ENCODE assay signal across 19 cellular contexts in the genomic region with DNA sequence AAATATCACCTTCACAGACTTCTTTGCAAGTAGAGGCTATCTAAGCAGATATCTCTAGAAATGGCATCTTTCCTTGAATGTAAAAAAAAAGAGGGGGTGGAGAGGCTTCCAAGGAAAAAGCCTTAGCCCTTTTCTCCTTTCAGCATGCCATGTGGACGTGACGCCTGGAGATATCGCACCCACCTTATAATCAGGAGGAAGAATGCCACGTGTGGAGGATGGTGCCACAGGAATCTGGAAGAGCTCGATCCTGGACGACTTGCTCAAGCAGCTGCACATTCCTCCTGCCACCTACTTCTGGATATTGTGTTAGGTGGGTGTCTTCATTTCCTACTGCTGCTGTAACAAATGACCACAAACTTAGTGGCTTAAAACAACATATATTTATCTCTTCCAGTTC.
DNase-seq lines count a peak whose midpoint lies in the region; ATAC-seq and TF ChIP-seq lines count a peak whose summit lies in the region.
"Had no signal": no experiment of that assay in that cellular context is flagged by ENCODE, and none has a peak within 500 bp of the region (broad histone marks: within the 10 kb centered on the region; RNA-seq: fewer than 3 reads in every experiment).

No MANE protein-coding gene starts in this region.

- H3K4me2 ChIP-seq in mammary epithelial cell (ENCODE audit: insufficient read depth, low read depth, low read length) (peak overlapping the region; percentile 46), mesenchymal stem cell (ENCODE audit: low read length, poor library complexity, severe bottlenecking) (no peak overlapping the region)

- H3K9me3 ChIP-seq in mammary epithelial cell (replicated peaks; ENCODE audit: insufficient read depth, low read length): no peaks in the 10 kb centered on the region
- H3K9me3 ChIP-seq in mesenchymal stem cell (ENCODE audit: control insufficient read depth, low read length): no peaks in the 10 kb centered on the region
- H3K9me3 ChIP-seq: adrenal gland, testis had no signal

- H2BK120ac ChIP-seq in mesenchymal stem cell (ENCODE audit: low read depth, low read length): peak overlapping the region; percentile 21

- intact Hi-C loops in mammary epithelial cell (cut with micrococcal nuclease): loop anchor here (2.0 to 5.0 kb wide), 2 partner anchors 42 to 514 kb away; no protein-coding TSS in a partner anchor
- intact Hi-C loops in activated CD8-positive, alpha-beta T cell treated with anti-CD3 and anti-CD28 coated beads for 36 hours (cut with micrococcal nuclease): no loop called here

- H4K8ac ChIP-seq in mesenchymal stem cell (ENCODE audit: low read length): no peak overlapping the region

- peak overlapping the region; percentile 78 for H3K27ac ChIP-seq in mammary epithelial cell (ENCODE audit: insufficient read depth, low read depth, low read length)
- H3K27ac ChIP-seq in mesenchymal stem cell (ENCODE audit: low read length, poor library complexity, severe bottlenecking): no peak overlapping the region
- H3K27ac ChIP-seq: C4-2B, testis, VCaP had no signal

- H3K4me3 Mint-ChIP-seq in activated CD8-positive, alpha-beta T cell treated with anti-CD3 and anti-CD28 coated beads for 36 hours: no peak overlapping the region

- no peak overlapping the region for H3K4ac ChIP-seq in mesenchymal stem cell (ENCODE audit: low read depth in 1 of 2, low read length in 2 of 2)

- peak overlapping the region; percentile 52 for H4K91ac ChIP-seq in mesenchymal stem cell (ENCODE audit: low read length)

- CTCF ChIA-PET in mammary epithelial cell (lab: Charles Lee; ENCODE audit: low non-redundant PET): no interaction called here
- CTCF ChIA-PET in activated CD8-positive, alpha-beta T cell treated with anti-CD3 and anti-CD28 coated beads for 36 hours (lab: Charles Lee): interaction anchor here (0.8 kb wide), 1 partner anchor 14 kb away, joined by 3 read pairs; no protein-coding TSS in a partner anchor

- no peaks in the 10 kb centered on the region for H3K79me2 ChIP-seq in mammary epithelial cell (ENCODE audit: insufficient read depth, low read length)

- H3K36me3 Mint-ChIP-seq in activated CD8-positive, alpha-beta T cell treated with anti-CD3 and anti-CD28 coated beads for 36 hours (ENCODE audit: low read depth): no peaks in the 10 kb centered on the region

- H3K79me1 ChIP-seq in mesenchymal stem cell (replicated peaks; ENCODE audit: low read length, poor library complexity, severe bottlenecking): no peaks in the 10 kb centered on the region

- no peaks in the 10 kb centered on the region for H3K27me3 ChIP-seq in mammary epithelial cell (ENCODE audit: insufficient read depth, low read length)
- H3K27me3 ChIP-seq in mesenchymal stem cell (ENCODE audit: control insufficient read depth in 1 of 2, insufficient read depth in 1 of 2, low read length in 2 of 2): peaks cover 0 to 12% of the 10 kb centered on the region in 2 experiments
- H3K27me3 ChIP-seq: adrenal gland, testis had no signal

- H2BK5ac ChIP-seq in mesenchymal stem cell (ENCODE audit: low read depth, low read length, poor library complexity, severe bottlenecking): no peak overlapping the region

- H3K4me1 Mint-ChIP-seq in activated CD8-positive, alpha-beta T cell treated with anti-CD3 and anti-CD28 coated beads for 36 hours (ENCODE audit: low read depth): no peaks in the 10 kb centered on the region

- POLR2A ChIA-PET in activated CD8-positive, alpha-beta T cell treated with anti-CD3 and anti-CD28 coated beads for 36 hours (lab: Charles Lee): no interaction called here

- DNase-seq in NCI-H226 (peak; percentile 3), mammary epithelial cell (peak; percentile 72), mesenchymal stem cell (no peak), superior temporal gyrus (ENCODE audit: extremely low spot score) (peak; percentile 44)
- DNase-seq in activated CD8-positive, alpha-beta T cell treated with anti-CD3 and anti-CD28 coated beads for 36 hours: no peak
- DNase-seq: DMS 273 treated with DMSO at 0.1 percent for 48 hours; erythroblast; head of caudate nucleus; NCI-H1105; RPMI8226; stimulated activated CD4-positive, alpha-beta T cell treated with anti-CD3 and anti-CD28 coated beads, Interleukin-4, amount 100 ng/mL, for 1 hour; T-helper 1 cell; testis had no signal

- 2% methylated on average over 6 of the region's 6 CpGs for WGBS in mammary epithelial cell (ENCODE audit: low coverage, missing lambda C conversion rate)
- 74% methylated on average over 5 of the region's 6 CpGs for WGBS in mesenchymal stem cell

- BruUV-seq in mammary epithelial cell (replicated peaks; lab: Mats Ljungman, UMichigan): no TSS peak

- H3K4me3 ChIP-seq in mammary epithelial cell (replicated peaks in 1 of 3; ENCODE audit: insufficient read depth in 1 of 3, low read depth in 2 of 3, low read length in 3 of 3) (no peak overlapping the region), mesenchymal stem cell (ENCODE audit: insufficient read depth in 1 of 2, low read depth in 1 of 2, low read length in 2 of 2) (no peak overlapping the region)
- H3K4me3 ChIP-seq: adrenal gland, K562, testis had no signal

- no peak for TF ChIP-seq CTCF in mammary epithelial cell (conservative IDR thresholded peaks at IDR 0.05 in 1 of 2, IDR thresholded peaks at IDR 0.05 in 1 of 2; ENCODE audit: extremely low read depth in 1 of 2, insufficient read depth in 1 of 2, low read depth in 1 of 2, low read length in 2 of 2)
- TF ChIP-seq CTCF in activated CD8-positive, alpha-beta T cell treated with anti-CD3 and anti-CD28 coated beads for 36 hours (IDR thresholded peaks at IDR 0.05): no peak

- dilution Hi-C loops in mammary epithelial cell (cut with HindIII; ENCODE audit: low sequenced_read_pairs): no loop called here

- H3K9ac ChIP-seq in mammary epithelial cell (ENCODE audit: insufficient read depth, low read length) (no peak overlapping the region), mesenchymal stem cell (ENCODE audit: low read length) (no peak overlapping the region)

- no peaks in the 10 kb centered on the region for H3K9me3 Mint-ChIP-seq in activated CD8-positive, alpha-beta T cell treated with anti-CD3 and anti-CD28 coated beads for 36 hours

- H2BK12ac ChIP-seq in mesenchymal stem cell (ENCODE audit: low read length in 2 of 2): peak overlapping the region; percentile 46 to 72

- H3K14ac ChIP-seq in mesenchymal stem cell (ENCODE audit: low read length in 2 of 2): no peak overlapping the region

- peak overlapping the region; percentile 58 to 71 for H3K18ac ChIP-seq in mesenchymal stem cell (ENCODE audit: low read depth in 1 of 2, low read length in 2 of 2)

- in situ Hi-C loops in mammary epithelial cell (cut with MboI; ENCODE audit: low sequenced_read_pairs in 2 of 2): no loop called here

- H3K36me3 ChIP-seq in mammary epithelial cell (ENCODE audit: insufficient read depth, low read length): no peaks in the 10 kb centered on the region
- no peaks in the 10 kb centered on the region for H3K36me3 ChIP-seq in mesenchymal stem cell (ENCODE audit: control insufficient read depth in 1 of 2, insufficient read depth in 2 of 2, low read depth in 1 of 2, low read length in 2 of 2)
- H3K36me3 ChIP-seq: adrenal gland had no signal

- peak overlapping the region; percentile 28 for H2BK15ac ChIP-seq in mesenchymal stem cell (ENCODE audit: low read depth, poor library complexity, severe bottlenecking)

- H2AK5ac ChIP-seq in mesenchymal stem cell (ENCODE audit: low read length, severe bottlenecking): peak overlapping the region; percentile 50

- ATAC-seq in HG02798 (IDR thresholded peaks at IDR 0.05; ENCODE audit: poor library complexity, unreplicated experiment): no peak
- no peak for ATAC-seq in activated CD8-positive, alpha-beta T cell treated with anti-CD3 and anti-CD28 coated beads for 36 hours
- no peak for ATAC-seq in activated CD4-positive, CD25-positive, alpha-beta regulatory T cell treated with anti-CD3 and anti-CD28 coated beads, Interleukin-2, amount 50 U/mL, for 24 hours
- ATAC-seq: K562 had no signal

- peaks cover 3% of the 10 kb centered on the region for H3K27me3 Mint-ChIP-seq in activated CD8-positive, alpha-beta T cell treated with anti-CD3 and anti-CD28 coated beads for 36 hours

- no peaks in the 10 kb centered on the region for H4K20me1 ChIP-seq in mammary epithelial cell (ENCODE audit: insufficient read depth, low read length)

- H3K4me1 ChIP-seq in mammary epithelial cell (ENCODE audit: insufficient read depth, low read length) (peaks cover 77% of the 10 kb centered on the region), mesenchymal stem cell (ENCODE audit: control insufficient read depth, insufficient read depth, low read depth, low read length) (peaks cover 8% of the 10 kb centered on the region)
- H3K4me1 ChIP-seq: adrenal gland had no signal

- H3K23ac ChIP-seq in mesenchymal stem cell (ENCODE audit: low read length in 2 of 2): no peak overlapping the region

- H2AFZ ChIP-seq in mammary epithelial cell (ENCODE audit: low read depth, low read length): no peak overlapping the region
- no peak overlapping the region for H2AFZ ChIP-seq in mesenchymal stem cell (ENCODE audit: low read depth, low read length)

- no peak overlapping the region for H3K27ac Mint-ChIP-seq in activated CD8-positive, alpha-beta T cell treated with anti-CD3 and anti-CD28 coated beads for 36 hours

Comparison
In these comparisons a context has a peak if more than half of its experiments do, and no peak if none do; other contexts are left out.
1. DNase-seq: peak in NCI-H226 (single experiment), mammary epithelial cell (single experiment) and superior temporal gyrus (single experiment); none in mesenchymal stem cell (single experiment) and activated CD8-positive, alpha-beta T cell treated with anti-CD3 and anti-CD28 coated beads for 36 hours (single experiment).